17 cellular contexts compared by ENCODE assay signal in genomic region chr6:1971612-1972011, GRCh38.
DNase-seq lines count a peak whose midpoint lies in the region; ATAC-seq and TF ChIP-seq lines count a peak whose summit lies in the region.
"Had no signal": no experiment of that assay in that cellular context is flagged by ENCODE, and none has a peak within 500 bp of the region (broad histone marks: within the 10 kb centered on the region; RNA-seq: fewer than 3 reads in every experiment).

No MANE protein-coding gene starts in this region.

- no peak overlapping the region for H3K27ac Mint-ChIP-seq in CD8-positive, alpha-beta memory T cell

- H3K79me1 ChIP-seq in trophoblast cell (ENCODE audit: low read length): no peaks in the 10 kb centered on the region

- H2AK5ac ChIP-seq in trophoblast cell (ENCODE audit: low read length): peak overlapping the region; percentile 34

- H3K9ac ChIP-seq in trophoblast cell (ENCODE audit: low read length): peak overlapping the region; percentile 9

- H3K27me3 ChIP-seq in trophoblast cell (ENCODE audit: insufficient read depth, low read length): no peaks in the 10 kb centered on the region
- no peaks in the 10 kb centered on the region for H3K27me3 ChIP-seq in CD8-positive, alpha-beta memory T cell (ENCODE audit: insufficient read depth, low read length, poor library complexity, severe bottlenecking)

- no peak overlapping the region for H2BK5ac ChIP-seq in trophoblast cell (ENCODE audit: low read depth, low read length, poor library complexity)

- no peak overlapping the region for H4K8ac ChIP-seq in trophoblast cell (ENCODE audit: low read depth, low read length)

- peak overlapping the region; percentile 45 for H2BK12ac ChIP-seq in trophoblast cell (ENCODE audit: low read length)

- no peak overlapping the region for H4K12ac ChIP-seq in trophoblast cell (ENCODE audit: low read depth, low read length)

- ATAC-seq in GM21390 (IDR thresholded peaks at IDR 0.05; ENCODE audit: unreplicated experiment): no peak
- ATAC-seq: HCT116 had no signal

- peaks cover 0 to 6% (median 2%) of the 10 kb centered on the region in 3 donors for H3K36me3 Mint-ChIP-seq in CD8-positive, alpha-beta memory T cell

- no peak for TF ChIP-seq CTCF in fibroblast of the aortic adventitia (IDR thresholded peaks at IDR 0.05; ENCODE audit: insufficient read depth, low read length)

- no peak overlapping the region for H3K27ac ChIP-seq in trophoblast cell (ENCODE audit: low read depth, low read length)
- no peak overlapping the region for H3K27ac ChIP-seq in CD8-positive, alpha-beta memory T cell (ENCODE audit: low read depth, low read length)
- no peak overlapping the region for H3K27ac ChIP-seq in caudate nucleus (ENCODE audit: low read depth, low read length)

- H3K4me3 ChIP-seq in fibroblast of the aortic adventitia (ENCODE audit: low read depth, low read length): no peak overlapping the region
- H3K4me3 ChIP-seq in trophoblast cell (ENCODE audit: low read depth, low read length): no peak overlapping the region
- H3K4me3 ChIP-seq in CD8-positive, alpha-beta memory T cell (ENCODE audit: low read length): no peak overlapping the region

- no peak overlapping the region for H3K4me2 ChIP-seq in trophoblast cell (ENCODE audit: low read length)

- H3K14ac ChIP-seq in trophoblast cell (ENCODE audit: low read length): peak overlapping the region; percentile 68

- H4K91ac ChIP-seq in trophoblast cell (ENCODE audit: low read depth, low read length): peak overlapping the region; percentile 22

- no CpG with 5 or more reads among the region's 5 CpGs for whole genome bisulfite sequencing in trophoblast cell (ENCODE audit: extremely low coverage, insufficient coverage, insufficient read length)

- peak overlapping the region; percentile 30 for H3K23ac ChIP-seq in trophoblast cell (ENCODE audit: low read length)

- peak overlapping the region; percentile 39 for H2AFZ ChIP-seq in trophoblast cell (ENCODE audit: insufficient read depth, low read length, poor library complexity)

- H3K4ac ChIP-seq in trophoblast cell (ENCODE audit: low read depth, low read length): no peak overlapping the region

- H3K18ac ChIP-seq in trophoblast cell (ENCODE audit: low read length): no peak overlapping the region

- H3K79me2 ChIP-seq in trophoblast cell (ENCODE audit: control insufficient read depth, insufficient read depth, low read length, poor library complexity): peaks cover 2% of the 10 kb centered on the region

- no peaks in the 10 kb centered on the region for H3K27me3 Mint-ChIP-seq in CD8-positive, alpha-beta memory T cell

- no peak overlapping the region for H2BK120ac ChIP-seq in trophoblast cell (ENCODE audit: insufficient read depth, low read length, poor library complexity)

- CTCF ChIA-PET in CD8-positive, alpha-beta memory T cell (lab: Charles Lee): no interaction called here

- H3K4me1 ChIP-seq in trophoblast cell (ENCODE audit: control insufficient read depth in 1 of 2, insufficient read depth in 2 of 2, low read length in 2 of 2): peaks cover 2 to 5% of the 10 kb centered on the region in 2 experiments
- no peaks in the 10 kb centered on the region for H3K4me1 ChIP-seq in CD8-positive, alpha-beta memory T cell (ENCODE audit: insufficient read depth, low read length)

- peak; percentile 19 for DNase-seq in COLO668 (lab: John Stamatoyannopoulos, UW; ENCODE audit: unreplicated experiment)
- peak; percentile 5 for DNase-seq in HuH-7 (ENCODE audit: low spot score)
- DNase-seq in fibroblast of the aortic adventitia (ENCODE audit: low read depth): peak; percentile 7
- no peak for DNase-seq in trophoblast cell
- no peak for DNase-seq in CD8-positive, alpha-beta memory T cell
- DNase-seq in H4 (ENCODE audit: low spot score): no peak
- DNase-seq in caudate nucleus (lab: John Stamatoyannopoulos, UW): no peak
- DNase-seq: KBM-7, NCI-H1436, NCI-H2081 treated with DMSO at 0.1 percent for 48 hours, NCI-H2227 treated with DMSO at 0.1 percent for 48 hours, NCI-H526, OCI-M1, RPMI8226 had no signal

- no peaks in the 10 kb centered on the region for H3K9me3 ChIP-seq in trophoblast cell (ENCODE audit: insufficient read depth, low read depth, low read length)
- H3K9me3 ChIP-seq in CD8-positive, alpha-beta memory T cell (ENCODE audit: low read length): no peaks in the 10 kb centered on the region

- no peak overlapping the region for H3K4me3 Mint-ChIP-seq in CD8-positive, alpha-beta memory T cell
- H3K4me3 Mint-ChIP-seq: CD14-positive monocyte had no signal

- H3K9me3 Mint-ChIP-seq in CD8-positive, alpha-beta memory T cell: no peaks in the 10 kb centered on the region
- H3K9me3 Mint-ChIP-seq: CD14-positive monocyte had no signal

- no peaks in the 10 kb centered on the region for H3K4me1 Mint-ChIP-seq in CD8-positive, alpha-beta memory T cell

- no peaks in the 10 kb centered on the region for H3K36me3 ChIP-seq in trophoblast cell (ENCODE audit: control insufficient read depth in 1 of 2, insufficient read depth in 2 of 2, low read length in 2 of 2)
- H3K36me3 ChIP-seq in CD8-positive, alpha-beta memory T cell (ENCODE audit: insufficient read depth, low read length): no peaks in the 10 kb centered on the region

- POLR2A ChIA-PET in CD8-positive, alpha-beta memory T cell (lab: Charles Lee): no interaction called here

Comparison
In these comparisons a context has a peak if more than half of its experiments do, and no peak if none do; other contexts are left out.
1. DNase-seq: peak in COLO668 (single experiment), HuH-7 (single experiment) and fibroblast of the aortic adventitia (single experiment); none in trophoblast cell (0 of 2), CD8-positive, alpha-beta memory T cell (0 of 5), H4 (single experiment) and caudate nucleus (0 of 61).